Comparison of ENCODE assay signal across 26 cellular contexts in the genomic region with DNA sequence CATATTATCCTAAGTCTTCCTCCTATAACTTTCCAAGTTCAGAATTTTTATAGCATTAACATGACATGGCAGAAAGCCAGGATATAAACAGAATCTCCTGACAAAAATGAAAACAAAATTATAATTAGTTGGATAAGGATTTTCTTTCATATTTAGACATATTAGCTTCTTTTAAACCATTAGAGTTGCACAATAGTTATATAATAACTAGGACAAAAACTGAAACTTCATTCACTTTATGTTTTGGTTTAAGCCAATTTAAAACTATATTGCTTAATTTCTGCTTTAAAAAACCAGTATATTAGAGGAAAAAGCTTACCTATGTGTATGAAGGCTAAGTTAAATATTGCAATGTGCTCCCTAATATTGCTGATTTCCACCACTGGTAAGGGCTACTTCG.
"Had no signal": no experiment of that assay in that cellular context is flagged by ENCODE, and none has a peak within 500 bp of the region (broad histone marks: within the 10 kb centered on the region; RNA-seq: fewer than 3 reads in every experiment).

No MANE protein-coding gene starts in this region.

- FAIRE-seq: endothelial cell of umbilical vein, frontal cortex had no signal

- H3K9me3 ChIP-seq: colonic mucosa, esophagus muscularis mucosa, esophagus squamous epithelium, gastrocnemius medialis, gastroesophageal sphincter, heart left ventricle, heart right ventricle had no signal

- H3K27ac ChIP-seq: colonic mucosa, coronary artery, dorsolateral prefrontal cortex, epithelial cell of prostate, esophagus muscularis mucosa, esophagus squamous epithelium, foreskin keratinocyte, gastrocnemius medialis, gastroesophageal sphincter, heart left ventricle, heart right ventricle had no signal

- DNase-seq: colonic mucosa; cortex of kidney; dermis blood vessel endothelial cell; dorsolateral prefrontal cortex; effector CD4-positive, alpha-beta T cell; effector CD8-positive, alpha-beta T cell; effector memory CD4-positive, alpha-beta T cell; effector memory CD8-positive, alpha-beta T cell; endodermal cell; erythroblast; esophagus squamous epithelium; foreskin fibroblast; foreskin keratinocyte; foreskin melanocyte; gastrocnemius medialis; glutamatergic neuron; head of caudate nucleus; heart left ventricle; heart right ventricle had no signal

- ATAC-seq: effector memory CD8-positive, alpha-beta T cell; esophagus mucosa; foreskin keratinocyte; gastrocnemius medialis; gastroesophageal sphincter; heart left ventricle; heart right ventricle had no signal

- H3K27me3 ChIP-seq: colonic mucosa, dorsolateral prefrontal cortex, esophagus muscularis mucosa, esophagus squamous epithelium, foreskin keratinocyte, gastrocnemius medialis, gastroesophageal sphincter, heart left ventricle, heart right ventricle had no signal

- H3K36me3 ChIP-seq: colonic mucosa, esophagus muscularis mucosa, esophagus squamous epithelium, gastrocnemius medialis, gastroesophageal sphincter, heart left ventricle, heart right ventricle had no signal

- H3K4me1 ChIP-seq: colonic mucosa, esophagus muscularis mucosa, esophagus squamous epithelium, foreskin keratinocyte, gastrocnemius medialis, gastroesophageal sphincter, heart left ventricle, heart right ventricle had no signal

- H3K4me3 ChIP-seq: colonic mucosa, coronary artery, dorsolateral prefrontal cortex, esophagus muscularis mucosa, esophagus squamous epithelium, gastrocnemius medialis, gastroesophageal sphincter, heart left ventricle, heart right ventricle had no signal
